In genomic region chr13:98406475-98406874, GRCh38 we compare ENCODE assay signal across 12 cellular contexts.
DNase-seq lines count a peak whose midpoint lies in the region; ATAC-seq and TF ChIP-seq lines count a peak whose summit lies in the region.
"Had no signal": no experiment of that assay in that cellular context is flagged by ENCODE, and none has a peak within 500 bp of the region (broad histone marks: within the 10 kb centered on the region; RNA-seq: fewer than 3 reads in every experiment).

No MANE protein-coding gene starts in this region.

- H3K36me3 ChIP-seq in left lung (no peaks in the 10 kb centered on the region), H7 (replicated peaks; ENCODE audit: control insufficient read depth, insufficient read depth, low read length) (peaks cover 3% of the 10 kb centered on the region)

- H3K27me3 ChIP-seq in left lung = no peaks in the 10 kb centered on the region
- H3K27me3 ChIP-seq in H7 (ENCODE audit: control insufficient read depth, insufficient read depth, low read length) = no peaks in the 10 kb centered on the region

- H3K27me3 Mint-ChIP-seq in activated naive CD4-positive, alpha-beta T cell treated with anti-CD3 and anti-CD28 coated beads, Interleukin-2, amount 10 ng/mL, durations not matched to agents 7 days and 5 days = no peaks in the 10 kb centered on the region
- H3K27me3 Mint-ChIP-seq in activated T-helper 17 cell treated with anti-CD3 and anti-CD28 coated beads, Interleukin-2, amount 50 U/mL, for 72 hours = peaks cover 6% of the 10 kb centered on the region

- intact Hi-C loops in left lung (cut with DNase I) = no loop called here

- CTCF ChIA-PET in activated naive CD4-positive, alpha-beta T cell treated with anti-CD3 and anti-CD28 coated beads, Interleukin-2, amount 10 ng/mL, durations not matched to agents 7 days and 5 days (lab: Charles Lee) = no interaction called here

- H3K27ac Mint-ChIP-seq in activated naive CD4-positive, alpha-beta T cell treated with anti-CD3 and anti-CD28 coated beads, Interleukin-2, amount 10 ng/mL, durations not matched to agents 7 days and 5 days = no peak overlapping the region
- no peak overlapping the region for H3K27ac Mint-ChIP-seq in activated T-helper 17 cell treated with anti-CD3 and anti-CD28 coated beads, Interleukin-2, amount 50 U/mL, for 72 hours

- H3K9me3 ChIP-seq in left lung = no peaks in the 10 kb centered on the region
- H3K9me3 ChIP-seq: A549 had no signal

- H3K9me3 Mint-ChIP-seq in activated naive CD4-positive, alpha-beta T cell treated with anti-CD3 and anti-CD28 coated beads, Interleukin-2, amount 10 ng/mL, durations not matched to agents 7 days and 5 days = no peaks in the 10 kb centered on the region
- no peaks in the 10 kb centered on the region for H3K9me3 Mint-ChIP-seq in activated T-helper 17 cell treated with anti-CD3 and anti-CD28 coated beads, Interleukin-2, amount 50 U/mL, for 72 hours

- DNase-seq in SHP77 treated with DMSO at 0.1 percent for 48 hours (lab: John Stamatoyannopoulos, UW) (peak; percentile 66), SHP77 (lab: John Stamatoyannopoulos, UW) (no peak), left lung (peak in 1 of 2 donors; percentile 25), HuH-7.5 (ENCODE audit: low spot score) (no peak), H7 (no peak)
- DNase-seq in activated naive CD4-positive, alpha-beta T cell treated with anti-CD3 and anti-CD28 coated beads, Interleukin-2, amount 10 ng/mL, durations not matched to agents 7 days and 5 days = no peak
- DNase-seq: C1 segment of cervical spinal cord; NCI-H2171 treated with DMSO at 0.1 percent for 48 hours; NK-92 treated with Interleukin-12 subunit alpha and Interleukin-12 subunit beta, amount 100 ng/mL, for 24 hours had no signal

- H3K4me3 ChIP-seq in left lung (no peak overlapping the region), H7 (ENCODE audit: insufficient read depth, low read depth, low read length) (no peak overlapping the region)
- H3K4me3 ChIP-seq: A549 had no signal

- TF ChIP-seq CTCF in VCaP (conservative IDR thresholded peaks at IDR 0.05) = no peak
- no peak for TF ChIP-seq CTCF in left lung (IDR thresholded peaks at IDR 0.05)

- H3K36me3 Mint-ChIP-seq in activated naive CD4-positive, alpha-beta T cell treated with anti-CD3 and anti-CD28 coated beads, Interleukin-2, amount 10 ng/mL, durations not matched to agents 7 days and 5 days = no peaks in the 10 kb centered on the region
- H3K36me3 Mint-ChIP-seq in activated T-helper 17 cell treated with anti-CD3 and anti-CD28 coated beads, Interleukin-2, amount 50 U/mL, for 72 hours (ENCODE audit: low read depth) = no peaks in the 10 kb centered on the region

- peak; percentile 31 for ATAC-seq in left lung
- ATAC-seq in activated T-helper 17 cell treated with anti-CD3 and anti-CD28 coated beads, Interleukin-2, amount 50 U/mL, for 72 hours (replicated peaks) = no peak
- ATAC-seq: A549 had no signal

- peaks cover 0 to 4% of the 10 kb centered on the region in 2 donors for H3K4me1 ChIP-seq in left lung
- H3K4me1 ChIP-seq: A549 had no signal

- no peaks in the 10 kb centered on the region for H3K4me1 Mint-ChIP-seq in activated naive CD4-positive, alpha-beta T cell treated with anti-CD3 and anti-CD28 coated beads, Interleukin-2, amount 10 ng/mL, durations not matched to agents 7 days and 5 days
- no peaks in the 10 kb centered on the region for H3K4me1 Mint-ChIP-seq in activated T-helper 17 cell treated with anti-CD3 and anti-CD28 coated beads, Interleukin-2, amount 50 U/mL, for 72 hours

- H3K4me3 Mint-ChIP-seq in activated naive CD4-positive, alpha-beta T cell treated with anti-CD3 and anti-CD28 coated beads, Interleukin-2, amount 10 ng/mL, durations not matched to agents 7 days and 5 days = no peak overlapping the region
- H3K4me3 Mint-ChIP-seq in activated T-helper 17 cell treated with anti-CD3 and anti-CD28 coated beads, Interleukin-2, amount 50 U/mL, for 72 hours = no peak overlapping the region

- H3K27ac ChIP-seq in VCaP (peak overlapping the region; percentile 65), left lung (no peak overlapping the region)
- H3K27ac ChIP-seq: A549 had no signal
